ENCODE assay signal across 1 cellular context in the genomic region with DNA sequence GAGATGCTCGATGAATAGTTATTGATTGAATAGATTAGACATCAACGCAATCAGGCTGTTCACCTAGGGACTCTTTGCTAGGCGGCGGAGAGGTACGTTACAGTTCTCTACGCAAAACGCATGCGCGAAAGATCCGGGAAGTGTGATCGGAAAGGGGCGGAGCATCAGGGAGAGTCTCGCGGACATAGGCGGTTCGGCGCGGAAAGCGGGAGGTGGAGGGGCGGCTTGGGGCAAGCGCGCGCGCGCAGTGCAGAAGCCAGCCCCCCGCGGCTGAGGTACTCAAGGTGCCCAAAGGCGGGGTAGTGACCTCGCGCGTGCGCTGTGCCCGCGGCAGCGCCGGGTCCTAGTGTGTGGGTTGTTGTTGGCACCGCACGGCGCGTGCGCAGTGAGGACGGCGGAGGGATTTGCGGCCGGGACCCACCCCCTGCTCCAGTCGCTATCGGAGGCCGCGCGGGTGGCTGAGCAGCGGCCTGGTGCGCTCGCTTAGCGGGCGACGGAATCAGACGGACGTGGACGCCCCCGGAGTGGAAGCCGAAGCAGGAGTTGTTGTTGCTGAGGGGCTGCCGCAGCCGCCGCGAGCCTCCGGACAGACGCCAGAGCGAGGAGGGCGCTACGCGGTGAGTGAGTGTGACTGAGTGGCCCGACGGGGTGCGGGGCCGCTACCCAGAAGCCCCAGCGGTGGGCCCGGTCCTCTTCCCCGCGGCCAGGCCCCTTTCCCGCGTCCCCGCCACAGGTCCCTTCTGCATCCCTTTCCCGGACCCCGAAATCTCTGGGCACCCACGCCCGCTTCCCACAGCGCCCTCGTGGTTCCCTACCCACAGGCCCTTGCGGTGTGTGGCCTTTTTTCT.
TF ChIP-seq lines count a peak whose summit lies in the region.

A gene with protein sequence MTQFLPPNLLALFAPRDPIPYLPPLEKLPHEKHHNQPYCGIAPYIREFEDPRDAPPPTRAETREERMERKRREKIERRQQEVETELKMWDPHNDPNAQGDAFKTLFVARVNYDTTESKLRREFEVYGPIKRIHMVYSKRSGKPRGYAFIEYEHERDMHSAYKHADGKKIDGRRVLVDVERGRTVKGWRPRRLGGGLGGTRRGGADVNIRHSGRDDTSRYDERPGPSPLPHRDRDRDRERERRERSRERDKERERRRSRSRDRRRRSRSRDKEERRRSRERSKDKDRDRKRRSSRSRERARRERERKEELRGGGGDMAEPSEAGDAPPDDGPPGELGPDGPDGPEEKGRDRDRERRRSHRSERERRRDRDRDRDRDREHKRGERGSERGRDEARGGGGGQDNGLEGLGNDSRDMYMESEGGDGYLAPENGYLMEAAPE (plus strand): TSS at position 432 of the 848 bp plus-strand sequence. CDS start 964 bp downstream, outside the sequence.

TF ChIP-seq in K562, 482 proteins besides CTCF, POLR2A, EP300 and RAD21 (continued from another document):
- TF ChIP-seq, protein P1, sequence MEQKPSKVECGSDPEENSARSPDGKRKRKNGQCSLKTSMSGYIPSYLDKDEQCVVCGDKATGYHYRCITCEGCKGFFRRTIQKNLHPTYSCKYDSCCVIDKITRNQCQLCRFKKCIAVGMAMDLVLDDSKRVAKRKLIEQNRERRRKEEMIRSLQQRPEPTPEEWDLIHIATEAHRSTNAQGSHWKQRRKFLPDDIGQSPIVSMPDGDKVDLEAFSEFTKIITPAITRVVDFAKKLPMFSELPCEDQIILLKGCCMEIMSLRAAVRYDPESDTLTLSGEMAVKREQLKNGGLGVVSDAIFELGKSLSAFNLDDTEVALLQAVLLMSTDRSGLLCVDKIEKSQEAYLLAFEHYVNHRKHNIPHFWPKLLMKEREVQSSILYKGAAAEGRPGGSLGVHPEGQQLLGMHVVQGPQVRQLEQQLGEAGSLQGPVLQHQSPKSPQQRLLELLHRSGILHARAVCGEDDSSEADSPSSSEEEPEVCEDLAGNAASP (IDR thresholded peaks at IDR 0.05): no peak
- peak; percentile 5; the same call in 1 of the 2 replicates for TF ChIP-seq SOX6 (IDR thresholded peaks at IDR 0.05)
- TF ChIP-seq TAF9B (IDR thresholded peaks at IDR 0.05; ENCODE audit: partially characterized antibody): peak; percentile 98
- TF ChIP-seq NR2C1 (IDR thresholded peaks at IDR 0.05): no peak
- TF ChIP-seq NR2C1 (tag; IDR thresholded peaks at IDR 0.05): peak; percentile 30; the same call in 1 of the 2 replicates
- TF ChIP-seq, protein P2, sequence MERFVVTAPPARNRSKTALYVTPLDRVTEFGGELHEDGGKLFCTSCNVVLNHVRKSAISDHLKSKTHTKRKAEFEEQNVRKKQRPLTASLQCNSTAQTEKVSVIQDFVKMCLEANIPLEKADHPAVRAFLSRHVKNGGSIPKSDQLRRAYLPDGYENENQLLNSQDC (CRISPR knock-in tag; IDR thresholded peaks at IDR 0.05): 0 out of 2 replicates have a peak, but pooled peaks have one; percentile 64
- TF ChIP-seq NFIC (IDR thresholded peaks at IDR 0.05): peak; percentile 95
